Comparison of ENCODE assay signal across 2 cellular contexts in the genomic region with DNA sequence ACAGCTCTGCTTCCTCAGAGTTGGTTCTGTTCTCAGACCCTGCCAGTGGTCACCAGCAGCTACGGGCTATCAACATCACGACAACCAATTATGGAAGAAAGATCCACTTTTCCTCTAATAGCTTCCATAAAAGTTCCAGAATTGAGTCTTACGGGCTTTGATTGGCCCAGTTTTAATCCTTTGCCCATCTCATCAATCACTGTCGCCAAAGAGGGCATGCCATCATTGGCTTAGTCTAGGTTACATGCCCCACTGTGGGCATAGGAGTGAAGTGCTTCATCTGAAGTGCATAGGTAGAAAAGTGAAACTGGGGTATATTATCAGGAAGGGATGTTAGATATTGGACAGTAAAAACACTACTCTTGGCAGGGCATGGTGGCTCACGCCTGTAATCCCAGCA.
A peak's percentile ranks its signal among the peaks of the same experiment; 100 is the strongest.
TF ChIP-seq lines count a peak whose summit lies in the region.

No MANE protein-coding gene starts in this region.

TF ChIP-seq in HCT116, 20 proteins besides CTCF, POLR2A, EP300 and RAD21:
- no peak for TF ChIP-seq CEBPB (IDR thresholded peaks at IDR 0.05; ENCODE audit: low read depth)
- TF ChIP-seq ZNF274 (IDR thresholded peaks at IDR 0.05; ENCODE audit: low read depth, low read length) = no peak
- TF ChIP-seq POLR2AphosphoS5 (IDR thresholded peaks at IDR 0.05; ENCODE audit: low read depth, low read length) = no peak
- TF ChIP-seq ZFX (IDR thresholded peaks at IDR 0.05) = no peak
- TF ChIP-seq, protein P1, sequence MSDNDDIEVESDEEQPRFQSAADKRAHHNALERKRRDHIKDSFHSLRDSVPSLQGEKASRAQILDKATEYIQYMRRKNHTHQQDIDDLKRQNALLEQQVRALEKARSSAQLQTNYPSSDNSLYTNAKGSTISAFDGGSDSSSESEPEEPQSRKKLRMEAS (IDR thresholded peaks at IDR 0.05) = no peak
- no peak for TF ChIP-seq EZH2 (IDR thresholded peaks at IDR 0.05)
- TF ChIP-seq, protein P2, sequence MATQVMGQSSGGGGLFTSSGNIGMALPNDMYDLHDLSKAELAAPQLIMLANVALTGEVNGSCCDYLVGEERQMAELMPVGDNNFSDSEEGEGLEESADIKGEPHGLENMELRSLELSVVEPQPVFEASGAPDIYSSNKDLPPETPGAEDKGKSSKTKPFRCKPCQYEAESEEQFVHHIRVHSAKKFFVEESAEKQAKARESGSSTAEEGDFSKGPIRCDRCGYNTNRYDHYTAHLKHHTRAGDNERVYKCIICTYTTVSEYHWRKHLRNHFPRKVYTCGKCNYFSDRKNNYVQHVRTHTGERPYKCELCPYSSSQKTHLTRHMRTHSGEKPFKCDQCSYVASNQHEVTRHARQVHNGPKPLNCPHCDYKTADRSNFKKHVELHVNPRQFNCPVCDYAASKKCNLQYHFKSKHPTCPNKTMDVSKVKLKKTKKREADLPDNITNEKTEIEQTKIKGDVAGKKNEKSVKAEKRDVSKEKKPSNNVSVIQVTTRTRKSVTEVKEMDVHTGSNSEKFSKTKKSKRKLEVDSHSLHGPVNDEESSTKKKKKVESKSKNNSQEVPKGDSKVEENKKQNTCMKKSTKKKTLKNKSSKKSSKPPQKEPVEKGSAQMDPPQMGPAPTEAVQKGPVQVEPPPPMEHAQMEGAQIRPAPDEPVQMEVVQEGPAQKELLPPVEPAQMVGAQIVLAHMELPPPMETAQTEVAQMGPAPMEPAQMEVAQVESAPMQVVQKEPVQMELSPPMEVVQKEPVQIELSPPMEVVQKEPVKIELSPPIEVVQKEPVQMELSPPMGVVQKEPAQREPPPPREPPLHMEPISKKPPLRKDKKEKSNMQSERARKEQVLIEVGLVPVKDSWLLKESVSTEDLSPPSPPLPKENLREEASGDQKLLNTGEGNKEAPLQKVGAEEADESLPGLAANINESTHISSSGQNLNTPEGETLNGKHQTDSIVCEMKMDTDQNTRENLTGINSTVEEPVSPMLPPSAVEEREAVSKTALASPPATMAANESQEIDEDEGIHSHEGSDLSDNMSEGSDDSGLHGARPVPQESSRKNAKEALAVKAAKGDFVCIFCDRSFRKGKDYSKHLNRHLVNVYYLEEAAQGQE (IDR thresholded peaks at IDR 0.05; ENCODE audit: low read depth) = no peak
- no peak for TF ChIP-seq FOSL1 (IDR thresholded peaks at IDR 0.05; ENCODE audit: low read depth)
- TF ChIP-seq YY1 (IDR thresholded peaks at IDR 0.05; ENCODE audit: extremely low read depth, insufficient replicate concordance, low read depth, low read length) = no peak
- TF ChIP-seq EGR1 (IDR thresholded peaks at IDR 0.05; ENCODE audit: low read depth) = no peak
- TF ChIP-seq EZH2phosphoT487 (IDR thresholded peaks at IDR 0.05; ENCODE audit: borderline replicate concordance) = no peak
- no peak for TF ChIP-seq ELF1 (IDR thresholded peaks at IDR 0.05; ENCODE audit: borderline replicate concordance, low read depth)
- TF ChIP-seq SP1 (IDR thresholded peaks at IDR 0.05; ENCODE audit: low read depth) = no peak
- no peak for TF ChIP-seq SRF (IDR thresholded peaks at IDR 0.05; ENCODE audit: low read depth)

TF ChIP-seq in GM12878, 131 proteins besides CTCF, POLR2A, EP300 and RAD21:
- TF ChIP-seq, protein P3, sequence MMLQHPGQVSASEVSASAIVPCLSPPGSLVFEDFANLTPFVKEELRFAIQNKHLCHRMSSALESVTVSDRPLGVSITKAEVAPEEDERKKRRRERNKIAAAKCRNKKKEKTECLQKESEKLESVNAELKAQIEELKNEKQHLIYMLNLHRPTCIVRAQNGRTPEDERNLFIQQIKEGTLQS (IDR thresholded peaks at IDR 0.05; ENCODE audit: borderline replicate concordance, extremely low read depth, low read depth, low read length) = no peak
- TF ChIP-seq, protein P4, sequence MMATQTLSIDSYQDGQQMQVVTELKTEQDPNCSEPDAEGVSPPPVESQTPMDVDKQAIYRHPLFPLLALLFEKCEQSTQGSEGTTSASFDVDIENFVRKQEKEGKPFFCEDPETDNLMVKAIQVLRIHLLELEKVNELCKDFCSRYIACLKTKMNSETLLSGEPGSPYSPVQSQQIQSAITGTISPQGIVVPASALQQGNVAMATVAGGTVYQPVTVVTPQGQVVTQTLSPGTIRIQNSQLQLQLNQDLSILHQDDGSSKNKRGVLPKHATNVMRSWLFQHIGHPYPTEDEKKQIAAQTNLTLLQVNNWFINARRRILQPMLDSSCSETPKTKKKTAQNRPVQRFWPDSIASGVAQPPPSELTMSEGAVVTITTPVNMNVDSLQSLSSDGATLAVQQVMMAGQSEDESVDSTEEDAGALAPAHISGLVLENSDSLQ (IDR thresholded peaks at IDR 0.05) = peak; percentile 60; the same call in 1 of the 2 replicates
